12 cellular contexts compared by ENCODE assay signal in the genomic region with DNA sequence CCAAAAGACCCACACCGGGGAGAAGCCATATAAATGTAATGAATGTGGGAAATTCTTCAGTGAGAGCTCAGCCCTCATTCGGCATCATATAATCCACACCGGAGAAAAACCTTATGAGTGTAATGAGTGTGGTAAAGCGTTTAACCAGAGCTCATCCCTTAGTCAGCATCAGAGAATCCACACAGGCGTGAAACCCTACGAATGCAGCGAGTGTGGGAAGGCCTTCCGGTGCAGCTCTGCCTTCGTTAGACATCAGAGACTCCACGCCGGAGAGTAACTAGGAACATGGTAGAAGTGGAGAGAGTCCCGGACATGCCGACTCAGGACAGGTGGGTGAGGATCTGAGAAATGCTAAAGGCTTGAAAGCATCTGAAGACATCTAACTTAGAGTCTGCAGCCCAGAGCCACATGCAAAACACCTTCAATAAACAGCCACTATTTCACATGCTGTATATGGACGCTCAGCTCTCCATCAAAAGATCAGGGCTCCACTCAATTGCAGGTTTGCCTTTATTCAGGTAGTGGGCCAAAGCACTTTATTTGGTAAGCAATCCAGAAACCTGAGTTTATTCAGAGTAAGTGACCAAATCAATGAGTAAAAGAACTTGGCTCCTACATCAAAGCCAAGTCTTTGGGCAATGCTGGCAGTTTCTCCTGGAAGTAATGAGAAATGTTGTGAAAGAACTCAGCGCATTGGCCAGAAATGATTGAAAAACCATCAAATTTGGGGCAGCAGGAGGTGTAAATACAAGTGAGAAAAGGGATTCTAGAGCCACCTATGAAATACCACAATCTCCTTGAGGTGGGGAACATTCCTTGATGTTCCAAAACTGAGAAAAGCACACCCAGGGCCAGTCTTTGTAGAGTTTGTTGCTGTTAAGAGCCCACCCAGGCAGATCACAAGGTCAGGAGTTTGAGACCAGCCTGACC.
A peak's percentile ranks its signal among the peaks of the same experiment; 100 is the strongest.
DNase-seq lines count a peak whose midpoint lies in the region; TF ChIP-seq lines count a peak whose summit lies in the region.
"Had no signal": no experiment of that assay in that cellular context is flagged by ENCODE, and none has a peak within 500 bp of the region (broad histone marks: within the 10 kb centered on the region; RNA-seq: fewer than 3 reads in every experiment).

No MANE protein-coding gene starts in this region.

- H3K27ac ChIP-seq in 22Rv1 (peak overlapping the region; percentile 95), WERI-Rb-1 (no peak overlapping the region)
- H3K27ac ChIP-seq: right atrium auricular region had no signal

- peaks cover 96% of the 10 kb centered on the region for H3K36me3 ChIP-seq in WERI-Rb-1

- TF ChIP-seq POLR2A in GM10847 (IDR thresholded peaks at IDR 0.05; ENCODE audit: extremely low read depth, insufficient read length), result peak; percentile 14
- 0 out of 2 replicates have a peak, but pooled peaks have one; percentile 9 for TF ChIP-seq POLR2A in Raji (IDR thresholded peaks at IDR 0.05; ENCODE audit: insufficient read depth, low read depth, low read length)
- peak; percentile 17 for TF ChIP-seq POLR2A in erythroblast (IDR thresholded peaks at IDR 0.05; ENCODE audit: low read length)

- H3K4me3 ChIP-seq in WERI-Rb-1 (ENCODE audit: low read depth, low read length), result no peak overlapping the region
- H3K4me3 ChIP-seq: right atrium auricular region had no signal

- peaks cover 20% of the 10 kb centered on the region for H3K9me3 ChIP-seq in WERI-Rb-1 (ENCODE audit: severe bottlenecking)
- H3K9me3 ChIP-seq: right atrium auricular region had no signal

- DNase-seq in erythroblast (lab: John Stamatoyannopoulos, UW) (no peak), WERI-Rb-1 (no peak), HuH-7.5 (ENCODE audit: low spot score) (no peak), T-helper 2 cell (no peak)
- no peak for DNase-seq in effector CD8-positive, alpha-beta T cell (lab: John Stamatoyannopoulos, UW)
- DNase-seq: activated CD4-positive, alpha-beta T cell treated with anti-CD3 and anti-CD28 coated beads for 1 hour; cortex of kidney; stimulated activated naive CD4-positive, alpha-beta T cell treated with Interleukin-2 at 50 U/mL for 16 hours had no signal

- TF ChIP-seq CTCF in 22Rv1 (IDR thresholded peaks at IDR 0.05) (no peak), WERI-Rb-1 (IDR thresholded peaks at IDR 0.05; ENCODE audit: low read depth, low read length) (no peak)

- no peaks in the 10 kb centered on the region for H3K27me3 ChIP-seq in WERI-Rb-1 (ENCODE audit: insufficient read depth, low read depth, severe bottlenecking)
- H3K27me3 ChIP-seq: right atrium auricular region had no signal
